Comparison of ENCODE assay signal across 33 cellular contexts in genomic region chr10:18567343-18567856, GRCh38.
"Had no signal": no experiment of that assay in that cellular context is flagged by ENCODE, and none has a peak within 500 bp of the region (broad histone marks: within the 10 kb centered on the region; RNA-seq: fewer than 3 reads in every experiment).

No MANE protein-coding gene starts in this region.

- H3K27me3 Mint-ChIP-seq: activated CD4-positive, alpha-beta memory T cell treated with anti-CD3 and anti-CD28 coated beads, Interleukin-2, amount 10 ng/mL, durations not matched to agents 7 days and 5 days; activated CD4-positive, alpha-beta T cell treated with anti-CD3 and anti-CD28 coated beads, Interleukin-2, amount 10 ng/mL, durations not matched to agents 7 days and 5 days; activated naive CD4-positive, alpha-beta T cell treated with anti-CD3 and anti-CD28 coated beads, Interleukin-2, amount 10 ng/mL, durations not matched to agents 7 days and 5 days; activated naive CD8-positive, alpha-beta T cell treated with anti-CD3 and anti-CD28 coated beads, Interleukin-2, amount 10 ng/mL, durations not matched to agents 7 days and 5 days; activated T-cell treated with anti-CD3 and anti-CD28 coated beads, Interleukin-2, amount 50 U/mL, for 24 hours; brain; T-helper 17 cell had no signal

- H3K27me3 ChIP-seq: ascending aorta, breast epithelium, cardiac muscle cell, colonic mucosa, esophagus squamous epithelium, gastroesophageal sphincter had no signal

- ATAC-seq: activated naive CD4-positive, alpha-beta T cell treated with anti-CD3 and anti-CD28 coated beads, Interleukin-2, amount 50 U/mL, for 72 hours; activated T-cell treated with anti-CD3 and anti-CD28 coated beads, Interleukin-2, amount 50 U/mL, for 72 hours; gastroesophageal sphincter; T-helper 17 cell had no signal

- H3K9me3 ChIP-seq: colonic mucosa, gastroesophageal sphincter had no signal

- H3K9me3 Mint-ChIP-seq: activated CD4-positive, alpha-beta memory T cell treated with anti-CD3 and anti-CD28 coated beads, Interleukin-2, amount 10 ng/mL, durations not matched to agents 7 days and 5 days; activated CD4-positive, alpha-beta T cell treated with anti-CD3 and anti-CD28 coated beads, Interleukin-2, amount 10 ng/mL, durations not matched to agents 7 days and 5 days; activated naive CD4-positive, alpha-beta T cell treated with anti-CD3 and anti-CD28 coated beads, Interleukin-2, amount 10 ng/mL, durations not matched to agents 7 days and 5 days; activated naive CD4-positive, alpha-beta T cell treated with anti-CD3 and anti-CD28 coated beads, Interleukin-2, amount 50 U/mL, for 72 hours; activated naive CD8-positive, alpha-beta T cell treated with anti-CD3 and anti-CD28 coated beads, Interleukin-2, amount 10 ng/mL, durations not matched to agents 7 days and 5 days; activated T-cell treated with anti-CD3 and anti-CD28 coated beads, Interleukin-2, amount 50 U/mL, for 24 hours; activated T-cell treated with anti-CD3 and anti-CD28 coated beads, Interleukin-2, amount 50 U/mL, for 72 hours; brain; T-helper 2 cell treated with Interferon-gamma antibody and Interleukin-4, amounts not matched to agents 5 μg/mL and 100 μg/mL, for 36 hours had no signal

- H3K36me3 ChIP-seq: ascending aorta, breast epithelium, cardiac muscle cell, colonic mucosa had no signal

- FAIRE-seq: endometrium, endothelial cell of umbilical vein had no signal

- H3K4me1 ChIP-seq: ascending aorta, breast epithelium, colonic mucosa, esophagus squamous epithelium, gastroesophageal sphincter had no signal

- H3K27ac Mint-ChIP-seq: activated CD4-positive, alpha-beta memory T cell treated with anti-CD3 and anti-CD28 coated beads, Interleukin-2, amount 10 ng/mL, durations not matched to agents 7 days and 5 days; activated CD4-positive, alpha-beta T cell treated with anti-CD3 and anti-CD28 coated beads, Interleukin-2, amount 10 ng/mL, durations not matched to agents 7 days and 5 days; activated naive CD4-positive, alpha-beta T cell treated with anti-CD3 and anti-CD28 coated beads, Interleukin-2, amount 10 ng/mL, durations not matched to agents 7 days and 5 days; activated naive CD4-positive, alpha-beta T cell treated with anti-CD3 and anti-CD28 coated beads, Interleukin-2, amount 50 U/mL, for 72 hours; activated naive CD8-positive, alpha-beta T cell treated with anti-CD3 and anti-CD28 coated beads, Interleukin-2, amount 10 ng/mL, durations not matched to agents 7 days and 5 days; activated T-cell treated with anti-CD3 and anti-CD28 coated beads, Interleukin-2, amount 50 U/mL, for 24 hours; activated T-cell treated with anti-CD3 and anti-CD28 coated beads, Interleukin-2, amount 50 U/mL, for 72 hours; brain; T-helper 17 cell; T-helper 2 cell treated with Interferon-gamma antibody and Interleukin-4, amounts not matched to agents 5 μg/mL and 100 μg/mL, for 36 hours had no signal

- H3K4me3 Mint-ChIP-seq: activated CD4-positive, alpha-beta memory T cell treated with anti-CD3 and anti-CD28 coated beads, Interleukin-2, amount 10 ng/mL, durations not matched to agents 7 days and 5 days; activated CD4-positive, alpha-beta T cell treated with anti-CD3 and anti-CD28 coated beads, Interleukin-2, amount 10 ng/mL, durations not matched to agents 7 days and 5 days; activated naive CD4-positive, alpha-beta T cell treated with anti-CD3 and anti-CD28 coated beads, Interleukin-2, amount 10 ng/mL, durations not matched to agents 7 days and 5 days; activated naive CD8-positive, alpha-beta T cell treated with anti-CD3 and anti-CD28 coated beads, Interleukin-2, amount 10 ng/mL, durations not matched to agents 7 days and 5 days; activated T-cell treated with anti-CD3 and anti-CD28 coated beads, Interleukin-2, amount 50 U/mL, for 24 hours; activated T-cell treated with anti-CD3 and anti-CD28 coated beads, Interleukin-2, amount 50 U/mL, for 72 hours; brain; T-helper 17 cell; T-helper 2 cell treated with Interferon-gamma antibody and Interleukin-4, amounts not matched to agents 5 μg/mL and 100 μg/mL, for 36 hours had no signal

- H3K36me3 Mint-ChIP-seq: activated naive CD4-positive, alpha-beta T cell treated with anti-CD3 and anti-CD28 coated beads, Interleukin-2, amount 10 ng/mL, durations not matched to agents 7 days and 5 days; activated naive CD4-positive, alpha-beta T cell treated with anti-CD3 and anti-CD28 coated beads, Interleukin-2, amount 50 U/mL, for 72 hours; activated naive CD8-positive, alpha-beta T cell treated with anti-CD3 and anti-CD28 coated beads, Interleukin-2, amount 10 ng/mL, durations not matched to agents 7 days and 5 days; brain had no signal

- DNase-seq: activated CD4-positive, alpha-beta memory T cell treated with anti-CD3 and anti-CD28 coated beads, Interleukin-2, amount 10 ng/mL, durations not matched to agents 7 days and 5 days; activated CD4-positive, alpha-beta T cell treated with anti-CD3 and anti-CD28 coated beads for 1 hour; activated CD4-positive, alpha-beta T cell treated with anti-CD3 and anti-CD28 coated beads for 4 hours; activated CD4-positive, alpha-beta T cell treated with anti-CD3 and anti-CD28 coated beads, Interleukin-2, amount 10 ng/mL, durations not matched to agents 7 days and 5 days; activated CD4-positive, alpha-beta T cell treated with anti-CD3 and anti-CD28 coated beads, Interleukin-2, amount 50 U/mL, for 4 hours; activated CD8-positive, alpha-beta memory T cell treated with anti-CD3 and anti-CD28 coated beads, Interleukin-2, amount 50 U/mL, for 48 hours; activated gamma-delta T cell; activated naive CD4-positive, alpha-beta T cell; activated naive CD4-positive, alpha-beta T cell treated with anti-CD3 and anti-CD28 coated beads, Interleukin-2, amount 10 ng/mL, durations not matched to agents 7 days and 5 days; activated naive CD8-positive, alpha-beta T cell treated with anti-CD3 and anti-CD28 coated beads, Interleukin-2, amount 10 ng/mL, durations not matched to agents 7 days and 5 days; activated T-cell treated with anti-CD3 and anti-CD28 coated beads for 4 hours; activated T-cell treated with anti-CD3 and anti-CD28 coated beads, Interleukin-2, amount 50 U/mL, for 24 hours; activated T-cell treated with anti-CD3 and anti-CD28 coated beads, Interleukin-2, amount 50 U/mL, for 72 hours; central memory CD4-positive, alpha-beta T cell; cerebellar nuclear complex; colonic mucosa; effector CD8-positive, alpha-beta T cell; esophagus squamous epithelium; foreskin melanocyte; head of caudate nucleus; T-helper 1 cell; T-helper 17 cell; T1000 had no signal

- H3K4me1 Mint-ChIP-seq: activated CD4-positive, alpha-beta memory T cell treated with anti-CD3 and anti-CD28 coated beads, Interleukin-2, amount 10 ng/mL, durations not matched to agents 7 days and 5 days; activated CD4-positive, alpha-beta T cell treated with anti-CD3 and anti-CD28 coated beads, Interleukin-2, amount 10 ng/mL, durations not matched to agents 7 days and 5 days; activated naive CD4-positive, alpha-beta T cell treated with anti-CD3 and anti-CD28 coated beads, Interleukin-2, amount 10 ng/mL, durations not matched to agents 7 days and 5 days; activated naive CD8-positive, alpha-beta T cell treated with anti-CD3 and anti-CD28 coated beads, Interleukin-2, amount 10 ng/mL, durations not matched to agents 7 days and 5 days; brain; T-helper 17 cell had no signal

- H3K4me3 ChIP-seq: ascending aorta, breast epithelium, cardiac muscle cell, colonic mucosa, esophagus squamous epithelium, gastroesophageal sphincter had no signal

- H3K27ac ChIP-seq: ascending aorta, breast epithelium, cardiac muscle cell, colonic mucosa, epithelial cell of prostate, esophagus squamous epithelium, gastroesophageal sphincter had no signal
